ENCODE assay signal across 8 cellular contexts in the genomic region with DNA sequence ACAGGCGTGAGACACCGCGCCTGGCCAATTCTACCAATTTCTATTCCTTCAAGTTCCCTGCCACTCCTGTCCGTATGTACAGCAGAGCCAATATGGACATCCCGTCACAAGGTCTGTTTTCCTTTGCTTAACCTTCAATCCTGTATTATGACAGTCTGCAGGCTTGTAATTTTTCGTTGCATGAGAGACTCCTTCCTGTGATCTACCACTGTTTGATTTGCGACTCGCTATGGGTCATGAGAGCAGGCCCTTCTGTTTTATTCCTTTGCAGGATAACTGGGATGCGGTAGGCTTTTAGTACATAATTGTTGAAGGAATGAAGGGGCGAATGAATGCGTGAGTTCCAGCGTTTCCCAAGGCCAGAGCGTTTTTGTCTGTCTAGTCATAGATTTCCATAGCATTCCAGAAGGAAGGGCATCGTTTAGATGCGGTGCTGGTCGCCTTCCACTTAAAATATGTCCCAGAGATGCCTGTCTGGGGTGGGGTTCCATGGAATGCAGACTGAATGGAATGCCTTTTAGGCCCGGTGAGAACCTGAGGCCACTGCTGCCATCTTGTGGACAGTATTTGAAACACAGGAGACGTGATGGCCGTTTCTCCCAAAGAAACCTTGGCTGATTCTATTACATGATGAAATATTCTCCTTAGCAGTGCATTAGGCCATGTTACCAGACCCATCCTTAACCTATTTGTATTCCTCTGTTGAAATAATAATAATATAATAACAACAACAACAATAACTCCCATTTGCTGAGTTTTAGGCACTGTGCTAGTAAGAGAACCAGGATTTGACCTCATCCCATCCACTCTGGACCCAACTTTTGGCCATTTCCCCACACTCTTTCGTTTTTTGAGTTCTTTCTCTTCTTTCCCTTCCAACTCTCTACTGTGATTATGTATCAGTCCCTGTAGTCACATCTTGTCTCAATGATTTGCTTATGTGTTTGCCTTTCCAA.
DNase-seq lines count a peak whose midpoint lies in the region; ATAC-seq, FAIRE-seq and TF ChIP-seq lines count a peak whose summit lies in the region.

No MANE protein-coding gene starts in this region.

- H3K4me3 ChIP-seq in A549, result no peak overlapping the region
- H3K4me3 ChIP-seq in GM12865 (ENCODE audit: low read depth, low read length), result no peak overlapping the region
- no peak overlapping the region for H3K4me3 ChIP-seq in mesodermal cell (ENCODE audit: extremely low read depth, insufficient read depth, low read length, poor library complexity, severe bottlenecking)

- intact Hi-C loops in activated CD4-positive, alpha-beta memory T cell treated with anti-CD3 and anti-CD28 coated beads for 36 hours (cut with micrococcal nuclease), result loop anchor here (1.0 to 10.0 kb wide), 3 partner anchors 174 to 324 kb away; no protein-coding TSS in a partner anchor

- FAIRE-seq in A549 (lab: Jason Lieb, UNC) (peak; percentile 94), endometrium (lab: Jason Lieb, UNC) (peak; percentile 43)

- peak; percentile 97 for ATAC-seq in A549
- no peak for ATAC-seq in GM21423 (IDR thresholded peaks at IDR 0.05; ENCODE audit: unreplicated experiment)

- POLR2A ChIA-PET in A549 (lab: Yijun Ruan, JAX), result no interaction called here
- POLR2A ChIA-PET in activated CD4-positive, alpha-beta memory T cell treated with anti-CD3 and anti-CD28 coated beads for 36 hours (lab: Charles Lee), result no interaction called here

- peak; percentile 96 to 97 for TF ChIP-seq RAD21 in A549 (conservative IDR thresholded peaks at IDR 0.05 in 1 of 2, IDR thresholded peaks at IDR 0.05 in 1 of 2)

- no peaks in the 10 kb centered on the region for H3K9me3 Mint-ChIP-seq in activated CD4-positive, alpha-beta memory T cell treated with anti-CD3 and anti-CD28 coated beads for 36 hours

- TF ChIP-seq CTCF in A549 (IDR thresholded peaks at IDR 0.05) (peak; percentile 93), GM12865 (IDR thresholded peaks at IDR 0.05; ENCODE audit: insufficient read depth, low read depth, low read length, missing control alignments) (peak; percentile 77)

- H3K4me1 ChIP-seq in A549 (peaks cover 34% of the 10 kb centered on the region), mesodermal cell (ENCODE audit: control insufficient read depth, insufficient read depth, low read length, poor library complexity, severe bottlenecking) (peaks cover 10% of the 10 kb centered on the region)

- 18% methylated on average over 20 of the region's 20 CpGs for WGBS in A549 (ENCODE audit: missing lambda C conversion rate)
- 52 to 53% methylated on average over 17 to 18 of the region's 20 CpGs for WGBS in mesodermal cell (ENCODE audit: insufficient coverage in 2 of 2), 2 experiments

- no peak for TF ChIP-seq POLR2A in A549 (IDR thresholded peaks at IDR 0.05; ENCODE audit: low read length)

- H3K4me2 ChIP-seq in A549, result peak overlapping the region; percentile 67

- peak; percentile 97 to 98 for DNase-seq in A549 (ENCODE audit: low read depth in 1 of 2, low spot score in 1 of 2)
- peak; percentile 61 for DNase-seq in GM12865 (ENCODE audit: low read depth)
- DNase-seq in NCI-H2171 (lab: John Stamatoyannopoulos, UW), result peak; percentile 1
- peak; percentile 61 for DNase-seq in activated CD4-positive, alpha-beta memory T cell treated with anti-CD3 and anti-CD28 coated beads for 36 hours
- peak; percentile 7 to 19 for DNase-seq in stimulated activated CD8-positive, alpha-beta memory T cell treated with anti-CD3 and anti-CD28 coated beads, Interleukin-7, amount 100 ng/mL, for 1 hour (ENCODE audit: low read depth in 2 of 2)

- no peaks in the 10 kb centered on the region for H3K36me3 Mint-ChIP-seq in activated CD4-positive, alpha-beta memory T cell treated with anti-CD3 and anti-CD28 coated beads for 36 hours

- H3K27ac ChIP-seq in A549 (peak overlapping the region; percentile 70 to 89), mesodermal cell (ENCODE audit: low read depth, low read length, severe bottlenecking) (peak overlapping the region; percentile 98)

- no peaks in the 10 kb centered on the region for H3K4me1 Mint-ChIP-seq in activated CD4-positive, alpha-beta memory T cell treated with anti-CD3 and anti-CD28 coated beads for 36 hours (ENCODE audit: low read depth)

- H3K27me3 Mint-ChIP-seq in activated CD4-positive, alpha-beta memory T cell treated with anti-CD3 and anti-CD28 coated beads for 36 hours, result no peaks in the 10 kb centered on the region

- no peak overlapping the region for H3K27ac Mint-ChIP-seq in activated CD4-positive, alpha-beta memory T cell treated with anti-CD3 and anti-CD28 coated beads for 36 hours

- peak in 1 of 2 experiments; percentile 63; a peak in 1 of 5 replicates for TF ChIP-seq EP300 in A549 (IDR thresholded peaks at IDR 0.05)

- CTCF ChIA-PET in A549 (lab: Yijun Ruan, JAX), result interaction anchor here (0.9 to 5.1 kb wide), 10 partner anchors 7 to 324 kb away, joined by 3 to 88 read pairs (median 3); no protein-coding TSS in a partner anchor
- CTCF ChIA-PET in activated CD4-positive, alpha-beta memory T cell treated with anti-CD3 and anti-CD28 coated beads for 36 hours (lab: Charles Lee), result interaction anchor here (0.7 to 2.7 kb wide), 7 partner anchors 22 to 207 kb away, joined by 3 to 19 read pairs (median 4); a partner anchor contains a TSS

- H3K9me3 ChIP-seq in A549 (no peaks in the 10 kb centered on the region), mesodermal cell (ENCODE audit: control insufficient read depth, low read length) (no peaks in the 10 kb centered on the region)

- no peaks in the 10 kb centered on the region for H3K36me3 ChIP-seq in mesodermal cell (ENCODE audit: control insufficient read depth, insufficient read depth, low read length)

- H3K4me3 Mint-ChIP-seq in activated CD4-positive, alpha-beta memory T cell treated with anti-CD3 and anti-CD28 coated beads for 36 hours, result no peak overlapping the region

TF ChIP-seq in A549, 52 proteins besides CTCF, POLR2A, EP300 and RAD21:
- TF ChIP-seq CEBPB (IDR thresholded peaks at IDR 0.05), result peak in 1 of 2 experiments; percentile 48; a peak in 1 of 4 replicates
- no peak for TF ChIP-seq FOSL2 (IDR thresholded peaks at IDR 0.05)
- peak; percentile 93 for TF ChIP-seq FOSL2 (CRISPR knock-in tag; IDR thresholded peaks at IDR 0.05)
- TF ChIP-seq JUNB (IDR thresholded peaks at IDR 0.05), result peak; percentile 39; the same call in 1 of the 2 replicates
- TF ChIP-seq SMC3 (IDR thresholded peaks at IDR 0.05), result peak; percentile 96
- TF ChIP-seq BHLHE40 (IDR thresholded peaks at IDR 0.05; ENCODE audit: low read depth, low read length), result no peak
- peak; percentile 78; the same call in 1 of the 2 replicates for TF ChIP-seq GATA3 (IDR thresholded peaks at IDR 0.05; ENCODE audit: borderline replicate concordance)
- TF ChIP-seq ZNF302 (CRISPR knock-in tag; IDR thresholded peaks at IDR 0.05), result 0 out of 2 replicates have a peak, but pooled peaks have one; percentile 6
- no peak for TF ChIP-seq RFX5 (IDR thresholded peaks at IDR 0.05)
- TF ChIP-seq, protein P1, sequence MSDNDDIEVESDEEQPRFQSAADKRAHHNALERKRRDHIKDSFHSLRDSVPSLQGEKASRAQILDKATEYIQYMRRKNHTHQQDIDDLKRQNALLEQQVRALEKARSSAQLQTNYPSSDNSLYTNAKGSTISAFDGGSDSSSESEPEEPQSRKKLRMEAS (IDR thresholded peaks at IDR 0.05), result peak; percentile 82
- TF ChIP-seq RCOR1 (IDR thresholded peaks at IDR 0.05; ENCODE audit: low read depth, low read length), result no peak
- TF ChIP-seq JUN (IDR thresholded peaks at IDR 0.05), result peak; percentile 23 to 76; a peak in 3 of 5 replicates
- TF ChIP-seq, protein P2, sequence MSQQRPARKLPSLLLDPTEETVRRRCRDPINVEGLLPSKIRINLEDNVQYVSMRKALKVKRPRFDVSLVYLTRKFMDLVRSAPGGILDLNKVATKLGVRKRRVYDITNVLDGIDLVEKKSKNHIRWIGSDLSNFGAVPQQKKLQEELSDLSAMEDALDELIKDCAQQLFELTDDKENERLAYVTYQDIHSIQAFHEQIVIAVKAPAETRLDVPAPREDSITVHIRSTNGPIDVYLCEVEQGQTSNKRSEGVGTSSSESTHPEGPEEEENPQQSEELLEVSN (IDR thresholded peaks at IDR 0.05; ENCODE audit: borderline replicate concordance, low read depth), result peak; percentile 44; the same call in 1 of the 2 replicates
- TF ChIP-seq ZSCAN20 (CRISPR knock-in tag; IDR thresholded peaks at IDR 0.05), result no peak
- TF ChIP-seq TP53 (CRISPR knock-in tag; IDR thresholded peaks at IDR 0.05), result 0 out of 2 replicates have a peak, but pooled peaks have one; percentile 35
- TF ChIP-seq RARB (CRISPR knock-in tag; IDR thresholded peaks at IDR 0.05), result peak; percentile 76; the same call in 1 of the 2 replicates

Comparison
In these comparisons a context has a peak if more than half of its experiments do, and no peak if none do; other contexts are left out.
1. DNase-seq: peak in every context shown above with its lines; median percentile 98 in A549; 61 in GM12865; 61 in activated CD4-positive, alpha-beta memory T cell treated with anti-CD3 and anti-CD28 coated beads for 36 hours; 13 in stimulated activated CD8-positive, alpha-beta memory T cell treated with anti-CD3 and anti-CD28 coated beads, Interleukin-7, amount 100 ng/mL, for 1 hour; 1 in NCI-H2171.